Comparison of ENCODE assay signal across 8 cellular contexts in the genomic region with DNA sequence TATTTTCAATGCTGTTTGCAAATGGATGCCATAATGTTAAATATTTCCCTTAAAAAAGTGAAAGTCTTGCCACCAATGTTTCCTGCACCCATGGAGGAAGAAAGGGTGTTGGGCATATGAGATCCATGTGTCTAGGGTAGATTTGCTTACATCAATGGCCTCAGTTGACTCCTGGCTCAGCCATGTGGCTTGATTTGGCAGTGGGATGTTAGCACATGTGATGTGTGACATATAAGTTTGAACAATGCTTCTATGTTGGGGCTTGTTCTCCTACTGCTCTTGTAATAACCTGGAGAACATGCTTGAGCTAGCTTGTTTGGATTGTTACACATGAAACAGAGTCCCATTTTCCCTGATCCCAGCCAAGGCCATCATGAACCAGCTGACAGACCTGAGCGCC.
"Had no signal": no experiment of that assay in that cellular context is flagged by ENCODE, and none has a peak within 500 bp of the region (broad histone marks: within the 10 kb centered on the region; RNA-seq: fewer than 3 reads in every experiment).

No MANE protein-coding gene starts in this region.

- FAIRE-seq: G401.6, GM12878, GM12891, GM12892, GM18507, GM19239 had no signal

- DNase-seq: GDM1, GF-D8 had no signal

- ATAC-seq: GM12878 had no signal

- H3K4me3 ChIP-seq: GM12878 had no signal
